1 cellular context compared by ENCODE assay signal in the genomic region with DNA sequence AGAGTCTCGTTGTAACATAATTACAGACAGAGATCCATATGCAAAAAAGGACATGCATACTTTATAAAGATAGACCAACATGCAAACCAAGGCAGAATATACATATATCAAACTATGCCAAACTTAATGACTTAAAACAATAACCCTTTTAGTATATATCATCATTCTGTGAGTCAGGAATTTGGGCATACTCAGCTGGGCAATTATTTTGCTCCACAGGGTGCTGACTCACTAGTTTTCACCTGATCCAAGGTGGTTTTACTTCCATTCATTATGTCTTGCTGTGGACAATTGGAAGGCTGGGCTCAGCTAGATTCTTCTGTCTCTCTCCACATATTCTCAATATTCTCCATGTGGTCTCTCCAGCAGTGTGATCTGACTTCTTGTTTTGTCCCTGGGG.
TF ChIP-seq lines count a peak whose summit lies in the region.

No MANE protein-coding gene starts in this region.

TF ChIP-seq in GM23338, 12 proteins besides CTCF, POLR2A, EP300 and RAD21 (continued from another document):
- TF ChIP-seq, protein P1, sequence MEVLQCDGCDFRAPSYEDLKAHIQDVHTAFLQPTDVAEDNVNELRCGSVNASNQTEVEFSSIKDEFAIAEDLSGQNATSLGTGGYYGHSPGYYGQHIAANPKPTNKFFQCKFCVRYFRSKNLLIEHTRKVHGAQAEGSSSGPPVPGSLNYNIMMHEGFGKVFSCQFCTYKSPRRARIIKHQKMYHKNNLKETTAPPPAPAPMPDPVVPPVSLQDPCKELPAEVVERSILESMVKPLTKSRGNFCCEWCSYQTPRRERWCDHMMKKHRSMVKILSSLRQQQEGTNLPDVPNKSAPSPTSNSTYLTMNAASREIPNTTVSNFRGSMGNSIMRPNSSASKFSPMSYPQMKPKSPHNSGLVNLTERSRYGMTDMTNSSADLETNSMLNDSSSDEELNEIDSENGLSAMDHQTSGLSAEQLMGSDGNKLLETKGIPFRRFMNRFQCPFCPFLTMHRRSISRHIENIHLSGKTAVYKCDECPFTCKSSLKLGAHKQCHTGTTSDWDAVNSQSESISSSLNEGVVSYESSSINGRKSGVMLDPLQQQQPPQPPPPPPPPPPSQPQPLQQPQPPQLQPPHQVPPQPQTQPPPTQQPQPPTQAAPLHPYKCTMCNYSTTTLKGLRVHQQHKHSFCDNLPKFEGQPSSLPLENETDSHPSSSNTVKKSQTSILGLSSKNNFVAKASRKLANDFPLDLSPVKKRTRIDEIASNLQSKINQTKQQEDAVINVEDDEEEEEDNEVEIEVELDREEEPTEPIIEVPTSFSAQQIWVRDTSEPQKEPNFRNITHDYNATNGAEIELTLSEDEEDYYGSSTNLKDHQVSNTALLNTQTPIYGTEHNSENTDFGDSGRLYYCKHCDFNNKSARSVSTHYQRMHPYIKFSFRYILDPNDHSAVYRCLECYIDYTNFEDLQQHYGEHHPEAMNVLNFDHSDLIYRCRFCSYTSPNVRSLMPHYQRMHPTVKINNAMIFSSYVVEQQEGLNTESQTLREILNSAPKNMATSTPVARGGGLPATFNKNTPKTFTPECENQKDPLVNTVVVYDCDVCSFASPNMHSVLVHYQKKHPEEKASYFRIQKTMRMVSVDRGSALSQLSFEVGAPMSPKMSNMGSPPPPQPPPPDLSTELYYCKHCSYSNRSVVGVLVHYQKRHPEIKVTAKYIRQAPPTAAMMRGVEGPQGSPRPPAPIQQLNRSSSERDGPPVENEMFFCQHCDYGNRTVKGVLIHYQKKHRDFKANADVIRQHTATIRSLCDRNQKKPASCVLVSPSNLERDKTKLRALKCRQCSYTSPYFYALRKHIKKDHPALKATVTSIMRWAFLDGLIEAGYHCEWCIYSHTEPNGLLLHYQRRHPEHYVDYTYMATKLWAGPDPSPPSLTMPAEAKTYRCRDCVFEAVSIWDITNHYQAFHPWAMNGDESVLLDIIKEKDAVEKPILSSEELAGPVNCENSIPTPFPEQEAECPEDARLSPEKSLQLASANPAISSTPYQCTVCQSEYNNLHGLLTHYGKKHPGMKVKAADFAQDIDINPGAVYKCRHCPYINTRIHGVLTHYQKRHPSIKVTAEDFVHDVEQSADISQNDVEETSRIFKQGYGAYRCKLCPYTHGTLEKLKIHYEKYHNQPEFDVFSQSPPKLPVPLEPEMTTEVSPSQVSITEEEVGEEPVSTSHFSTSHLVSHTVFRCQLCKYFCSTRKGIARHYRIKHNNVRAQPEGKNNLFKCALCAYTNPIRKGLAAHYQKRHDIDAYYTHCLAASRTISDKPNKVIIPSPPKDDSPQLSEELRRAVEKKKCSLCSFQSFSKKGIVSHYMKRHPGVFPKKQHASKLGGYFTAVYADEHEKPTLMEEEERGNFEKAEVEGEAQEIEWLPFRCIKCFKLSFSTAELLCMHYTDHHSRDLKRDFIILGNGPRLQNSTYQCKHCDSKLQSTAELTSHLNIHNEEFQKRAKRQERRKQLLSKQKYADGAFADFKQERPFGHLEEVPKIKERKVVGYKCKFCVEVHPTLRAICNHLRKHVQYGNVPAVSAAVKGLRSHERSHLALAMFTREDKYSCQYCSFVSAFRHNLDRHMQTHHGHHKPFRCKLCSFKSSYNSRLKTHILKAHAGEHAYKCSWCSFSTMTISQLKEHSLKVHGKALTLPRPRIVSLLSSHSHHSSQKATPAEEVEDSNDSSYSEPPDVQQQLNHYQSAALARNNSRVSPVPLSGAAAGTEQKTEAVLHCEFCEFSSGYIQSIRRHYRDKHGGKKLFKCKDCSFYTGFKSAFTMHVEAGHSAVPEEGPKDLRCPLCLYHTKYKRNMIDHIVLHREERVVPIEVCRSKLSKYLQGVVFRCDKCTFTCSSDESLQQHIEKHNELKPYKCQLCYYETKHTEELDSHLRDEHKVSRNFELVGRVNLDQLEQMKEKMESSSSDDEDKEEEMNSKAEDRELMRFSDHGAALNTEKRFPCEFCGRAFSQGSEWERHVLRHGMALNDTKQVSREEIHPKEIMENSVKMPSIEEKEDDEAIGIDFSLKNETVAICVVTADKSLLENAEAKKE (CRISPR knock-in tag; IDR thresholded peaks at IDR 0.05) = no peak
- TF ChIP-seq EZH2 (IDR thresholded peaks at IDR 0.05; ENCODE audit: low read depth, unreplicated experiment) = no peak
- no peak for TF ChIP-seq EZH2phosphoT487 (IDR thresholded peaks at IDR 0.05; ENCODE audit: unreplicated experiment)
- TF ChIP-seq POLR2AphosphoS5 (IDR thresholded peaks at IDR 0.05; ENCODE audit: low read depth) = no peak
